Comparison of ENCODE assay signal across 22 cellular contexts in genomic region chr3:18058666-18059065, GRCh38.
DNase-seq lines count a peak whose midpoint lies in the region; ATAC-seq and TF ChIP-seq lines count a peak whose summit lies in the region.
"Had no signal": no experiment of that assay in that cellular context is flagged by ENCODE, and none has a peak within 500 bp of the region (broad histone marks: within the 10 kb centered on the region; RNA-seq: fewer than 3 reads in every experiment).

No MANE protein-coding gene starts in this region.

- H3K27me3 Mint-ChIP-seq in CD4-positive, alpha-beta T cell, result no peaks in the 10 kb centered on the region
- no peaks in the 10 kb centered on the region for H3K27me3 Mint-ChIP-seq in activated CD8-positive, alpha-beta T cell treated with anti-CD3 and anti-CD28 coated beads, Interleukin-2, amount 10 ng/mL, durations not matched to agents 7 days and 5 days (ENCODE audit: low read depth)

- H2AFZ ChIP-seq in SK-N-SH (ENCODE audit: low read depth), result no peak overlapping the region
- H2AFZ ChIP-seq: GM23248 had no signal

- no peak for ATAC-seq in SK-N-SH treated with all-trans-retinoic acid at 6 μM for 48 hours
- no peak for ATAC-seq in CD4-positive, alpha-beta T cell (ENCODE audit: poor library complexity)
- ATAC-seq in activated CD8-positive, alpha-beta T cell treated with anti-CD3 and anti-CD28 coated beads, Interleukin-2, amount 10 ng/mL, durations not matched to agents 7 days and 5 days, result no peak
- ATAC-seq: GM12878 had no signal

- TF ChIP-seq POLR2A in prostate gland (IDR thresholded peaks at IDR 0.05), result no peak

- no peaks in the 10 kb centered on the region for H3K36me3 Mint-ChIP-seq in CD4-positive, alpha-beta T cell (ENCODE audit: low read depth)
- no peaks in the 10 kb centered on the region for H3K36me3 Mint-ChIP-seq in activated CD8-positive, alpha-beta T cell treated with anti-CD3 and anti-CD28 coated beads, Interleukin-2, amount 10 ng/mL, durations not matched to agents 7 days and 5 days (ENCODE audit: low read depth)
- H3K36me3 Mint-ChIP-seq: CD4-positive, CD25-positive, alpha-beta regulatory T cell; CD8-positive, alpha-beta memory T cell had no signal

- no peak overlapping the region for H3K27ac ChIP-seq in SK-N-SH (ENCODE audit: low read depth in 2 of 2, low read length in 1 of 2)
- H3K27ac ChIP-seq in VCaP, result peak overlapping the region; percentile 39
- H3K27ac ChIP-seq in prostate gland, result no peak overlapping the region
- no peak overlapping the region for H3K27ac ChIP-seq in CD4-positive, alpha-beta T cell (ENCODE audit: low read depth, low read length)
- H3K27ac ChIP-seq: 22Rv1, BLaER1, C4-2B, GM23248 had no signal

- H3K79me2 ChIP-seq in SK-N-SH (ENCODE audit: insufficient read depth), result no peaks in the 10 kb centered on the region

- no peak overlapping the region for H3K27ac Mint-ChIP-seq in CD4-positive, alpha-beta T cell
- H3K27ac Mint-ChIP-seq in activated CD8-positive, alpha-beta T cell treated with anti-CD3 and anti-CD28 coated beads, Interleukin-2, amount 10 ng/mL, durations not matched to agents 7 days and 5 days, result no peak overlapping the region
- H3K27ac Mint-ChIP-seq: B cell; CD4-positive, CD25-positive, alpha-beta regulatory T cell; CD8-positive, alpha-beta memory T cell had no signal

- H3K9me3 ChIP-seq in SK-N-SH, result no peaks in the 10 kb centered on the region
- no peaks in the 10 kb centered on the region for H3K9me3 ChIP-seq in prostate gland
- peaks cover 6% of the 10 kb centered on the region for H3K9me3 ChIP-seq in CD4-positive, alpha-beta T cell (ENCODE audit: control insufficient read depth, low read length)

- H3F3A ChIP-seq in SK-N-SH (replicated peaks; ENCODE audit: insufficient read depth), result peaks cover 5% of the 10 kb centered on the region

- 0 out of 2 replicates have a peak, but pooled peaks have one; percentile 2 for TF ChIP-seq RAD21 in SK-N-SH (IDR thresholded peaks at IDR 0.05; ENCODE audit: low read length)

- H3K27me3 ChIP-seq in SK-N-SH (ENCODE audit: insufficient read depth), result no peaks in the 10 kb centered on the region
- H3K27me3 ChIP-seq in prostate gland (replicated peaks; ENCODE audit: insufficient read depth), result no peaks in the 10 kb centered on the region
- no peaks in the 10 kb centered on the region for H3K27me3 ChIP-seq in CD4-positive, alpha-beta T cell (ENCODE audit: control insufficient read depth, insufficient read depth, low read length)
- H3K27me3 ChIP-seq: BLaER1 had no signal

- CTCF ChIA-PET in SK-N-SH (lab: Yijun Ruan, JAX), result no interaction called here
- CTCF ChIA-PET in CD4-positive, alpha-beta T cell (lab: Charles Lee), result interaction anchor here (0.5 kb wide), 1 partner anchor 1476 kb away, joined by 4 read pairs; no protein-coding TSS in a partner anchor
- CTCF ChIA-PET in activated CD8-positive, alpha-beta T cell treated with anti-CD3 and anti-CD28 coated beads, Interleukin-2, amount 10 ng/mL, durations not matched to agents 7 days and 5 days (lab: Charles Lee), result no interaction called here

- H3K36me3 ChIP-seq in SK-N-SH (replicated peaks in 1 of 2; ENCODE audit: control insufficient read depth in 1 of 2, insufficient read depth in 2 of 2, low read length in 1 of 2) (no peaks in the 10 kb centered on the region), prostate gland (no peaks in the 10 kb centered on the region)

- no peak overlapping the region for H3K4me2 ChIP-seq in SK-N-SH
- H3K4me2 ChIP-seq: BLaER1 had no signal

- H3K9me3 Mint-ChIP-seq in CD4-positive, alpha-beta T cell, result peaks cover 4% of the 10 kb centered on the region
- peaks cover 12% of the 10 kb centered on the region for H3K9me3 Mint-ChIP-seq in activated CD8-positive, alpha-beta T cell treated with anti-CD3 and anti-CD28 coated beads, Interleukin-2, amount 10 ng/mL, durations not matched to agents 7 days and 5 days (ENCODE audit: insufficient read depth)

- no peaks in the 10 kb centered on the region for H3K9me2 ChIP-seq in SK-N-SH

- no peak overlapping the region for H3K9ac ChIP-seq in SK-N-SH
- H3K9ac ChIP-seq: BLaER1, GM23248 had no signal

- no peaks in the 10 kb centered on the region for H3K4me1 Mint-ChIP-seq in CD4-positive, alpha-beta T cell (ENCODE audit: low read depth)
- no peaks in the 10 kb centered on the region for H3K4me1 Mint-ChIP-seq in activated CD8-positive, alpha-beta T cell treated with anti-CD3 and anti-CD28 coated beads, Interleukin-2, amount 10 ng/mL, durations not matched to agents 7 days and 5 days (ENCODE audit: low read depth)
- H3K4me1 Mint-ChIP-seq: B cell; CD4-positive, CD25-positive, alpha-beta regulatory T cell; CD8-positive, alpha-beta memory T cell had no signal

- no peaks in the 10 kb centered on the region for H4K20me1 ChIP-seq in SK-N-SH (ENCODE audit: insufficient read depth)
- H4K20me1 ChIP-seq: BLaER1 had no signal

- no peak overlapping the region for H3K4me3 Mint-ChIP-seq in CD4-positive, alpha-beta T cell
- H3K4me3 Mint-ChIP-seq in activated CD8-positive, alpha-beta T cell treated with anti-CD3 and anti-CD28 coated beads, Interleukin-2, amount 10 ng/mL, durations not matched to agents 7 days and 5 days, result no peak overlapping the region
- H3K4me3 Mint-ChIP-seq: B cell; CD4-positive, CD25-positive, alpha-beta regulatory T cell; CD8-positive, alpha-beta memory T cell had no signal

- peak in 1 of 2 experiments; percentile 50; a peak in 1 of 4 replicates for TF ChIP-seq EP300 in SK-N-SH (IDR thresholded peaks at IDR 0.05; ENCODE audit: borderline replicate concordance in 1 of 2, low read depth in 1 of 2, low read length in 1 of 2)

- TF ChIP-seq CTCF in SK-N-SH (IDR thresholded peaks at IDR 0.05), result no peak
- no peak for TF ChIP-seq CTCF in VCaP (conservative IDR thresholded peaks at IDR 0.05)
- no peak for TF ChIP-seq CTCF in prostate gland (IDR thresholded peaks at IDR 0.05)
- TF ChIP-seq CTCF in CD4-positive, alpha-beta T cell (IDR thresholded peaks at IDR 0.05), result no peak

- H3K4me1 ChIP-seq in SK-N-SH (ENCODE audit: control insufficient read depth in 1 of 2, insufficient read depth in 2 of 2, low read depth in 1 of 2, low read length in 1 of 2) (peaks cover 0 to 5% of the 10 kb centered on the region in 2 experiments), prostate gland (replicated peaks) (no peaks in the 10 kb centered on the region)

- H3K4me3 ChIP-seq in SK-N-SH (ENCODE audit: low read depth in 2 of 2, low read length in 1 of 2) (no peak overlapping the region), prostate gland (no peak overlapping the region)
- H3K4me3 ChIP-seq: BLaER1, GM12878, GM23248 had no signal

- 75% methylated on average over 2 of the region's 2 CpGs for WGBS in SK-N-SH (ENCODE audit: low lambda C conversion rate)
- WGBS in prostate gland, result 46% methylated on average over 2 of the region's 2 CpGs

- no peak for DNase-seq in SK-N-SH
- DNase-seq in prostate gland (ENCODE audit: low spot score), result peak; percentile 5
- DNase-seq in NCI-H2171 treated with DMSO at 0.1 percent for 48 hours (lab: John Stamatoyannopoulos, UW), result no peak
- DNase-seq in CD4-positive, alpha-beta T cell, result no peak
- no peak for DNase-seq in NCI-H526 treated with DMSO at 0.1 percent for 48 hours (lab: John Stamatoyannopoulos, UW)
- no peak for DNase-seq in activated CD8-positive, alpha-beta T cell treated with anti-CD3 and anti-CD28 coated beads, Interleukin-2, amount 10 ng/mL, durations not matched to agents 7 days and 5 days
- DNase-seq: CD4-positive, CD25-positive, alpha-beta regulatory T cell; CD8-positive, alpha-beta memory T cell; DMS 273 treated with DMSO at 0.1 percent for 48 hours; DMS79; EL; GDM1; GM23248; H7; HCEC 1CT had no signal

- POLR2A ChIA-PET in SK-N-SH (lab: Yijun Ruan, JAX), result no interaction called here
- POLR2A ChIA-PET in CD4-positive, alpha-beta T cell (lab: Charles Lee), result no interaction called here
- POLR2A ChIA-PET in activated CD8-positive, alpha-beta T cell treated with anti-CD3 and anti-CD28 coated beads, Interleukin-2, amount 10 ng/mL, durations not matched to agents 7 days and 5 days (lab: Charles Lee), result no interaction called here

- intact Hi-C loops in prostate gland (cut with DNase I), result no loop called here
- intact Hi-C loops in CD4-positive, alpha-beta T cell (cut with DNase I, micrococcal nuclease), result no loop called here

TF ChIP-seq in SK-N-SH, 30 proteins besides CTCF, POLR2A, EP300 and RAD21:
- TF ChIP-seq RCOR1 (IDR thresholded peaks at IDR 0.05; ENCODE audit: low read length) (0 out of 2 replicates have a peak, but pooled peaks have one; percentile 45), TAF1 (IDR thresholded peaks at IDR 0.05; ENCODE audit: borderline replicate concordance, low read depth, low read length) (no peak)

TF ChIP-seq in SK-N-SH treated with all-trans-retinoic acid at 6 μM for 48 hours, 23 proteins besides CTCF, POLR2A, EP300 and RAD21:
- TF ChIP-seq, protein P1, sequence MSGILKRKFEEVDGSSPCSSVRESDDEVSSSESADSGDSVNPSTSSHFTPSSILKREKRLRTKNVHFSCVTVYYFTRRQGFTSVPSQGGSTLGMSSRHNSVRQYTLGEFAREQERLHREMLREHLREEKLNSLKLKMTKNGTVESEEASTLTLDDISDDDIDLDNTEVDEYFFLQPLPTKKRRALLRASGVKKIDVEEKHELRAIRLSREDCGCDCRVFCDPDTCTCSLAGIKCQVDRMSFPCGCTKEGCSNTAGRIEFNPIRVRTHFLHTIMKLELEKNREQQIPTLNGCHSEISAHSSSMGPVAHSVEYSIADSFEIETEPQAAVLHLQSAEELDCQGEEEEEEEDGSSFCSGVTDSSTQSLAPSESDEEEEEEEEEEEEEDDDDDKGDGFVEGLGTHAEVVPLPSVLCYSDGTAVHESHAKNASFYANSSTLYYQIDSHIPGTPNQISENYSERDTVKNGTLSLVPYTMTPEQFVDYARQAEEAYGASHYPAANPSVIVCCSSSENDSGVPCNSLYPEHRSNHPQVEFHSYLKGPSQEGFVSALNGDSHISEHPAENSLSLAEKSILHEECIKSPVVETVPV (CRISPR knock-in tag; IDR thresholded peaks at IDR 0.05), result no peak
- no peak for TF ChIP-seq OSR1 (CRISPR knock-in tag; IDR thresholded peaks at IDR 0.05)
- no peak for TF ChIP-seq ZNF8 (CRISPR knock-in tag; IDR thresholded peaks at IDR 0.05)
- TF ChIP-seq RARB (CRISPR knock-in tag; IDR thresholded peaks at IDR 0.05), result no peak
- no peak for TF ChIP-seq ESRRG (CRISPR knock-in tag; IDR thresholded peaks at IDR 0.05)
- no peak for TF ChIP-seq ZFP3 (CRISPR knock-in tag; IDR thresholded peaks at IDR 0.05)
- TF ChIP-seq SNAI2 (CRISPR knock-in tag; IDR thresholded peaks at IDR 0.05), result no peak
- no peak for TF ChIP-seq BACH2 (CRISPR knock-in tag; IDR thresholded peaks at IDR 0.05; ENCODE audit: borderline replicate concordance)
- TF ChIP-seq TCF4 (CRISPR knock-in tag; IDR thresholded peaks at IDR 0.05; ENCODE audit: borderline replicate concordance), result no peak
- no peak for TF ChIP-seq ZC3H10 (CRISPR knock-in tag; IDR thresholded peaks at IDR 0.05)
- no peak for TF ChIP-seq GLIS3 (CRISPR knock-in tag; IDR thresholded peaks at IDR 0.05)
- no peak for TF ChIP-seq PPARA (CRISPR knock-in tag; IDR thresholded peaks at IDR 0.05; ENCODE audit: borderline replicate concordance)
- TF ChIP-seq TOX (CRISPR knock-in tag; IDR thresholded peaks at IDR 0.05; ENCODE audit: borderline replicate concordance), result no peak
